31 cellular contexts compared by ENCODE assay signal in genomic region chr9:76082062-76082461, GRCh38.
"Had no signal": no experiment of that assay in that cellular context is flagged by ENCODE, and none has a peak within 500 bp of the region (broad histone marks: within the 10 kb centered on the region; RNA-seq: fewer than 3 reads in every experiment).

No MANE protein-coding gene starts in this region.

- H3K27me3 ChIP-seq: esophagus squamous epithelium, gastrocnemius medialis, heart right ventricle, left lung, neural progenitor cell, sigmoid colon, tibial nerve, upper lobe of right lung, uterus had no signal

- H3K36me3 ChIP-seq: gastrocnemius medialis, sigmoid colon, upper lobe of right lung, uterus had no signal

- H3K27ac ChIP-seq: esophagus squamous epithelium, gastrocnemius medialis, heart right ventricle, left lung, lower lobe of right lung, neural progenitor cell, psoas muscle, sigmoid colon, tibial nerve, upper lobe of right lung, uterus had no signal

- H2AFZ ChIP-seq: neural progenitor cell had no signal

- H3K9me3 ChIP-seq: esophagus squamous epithelium, mucosa of descending colon, sigmoid colon, thoracic aorta, uterus had no signal

- H3K4me2 ChIP-seq: neural progenitor cell had no signal

- H3K9me3 Mint-ChIP-seq: stimulated activated effector memory CD8-positive, alpha-beta T cell treated with anti-CD3 and anti-CD28 coated beads, Interleukin-12 subunit alpha, Interleukin-12 subunit beta, amount 100 ng/mL, for 72 hours had no signal

- H3K36me3 Mint-ChIP-seq: memory B cell; naive B cell; stimulated activated effector memory CD8-positive, alpha-beta T cell treated with anti-CD3 and anti-CD28 coated beads, Interleukin-12 subunit alpha, Interleukin-12 subunit beta, amount 100 ng/mL, for 72 hours had no signal

- H3K4me3 Mint-ChIP-seq: effector memory CD8-positive, alpha-beta T cell; memory B cell; naive B cell; nephron; neural progenitor cell; stimulated activated effector memory CD8-positive, alpha-beta T cell treated with anti-CD3 and anti-CD28 coated beads, Interleukin-12 subunit alpha, Interleukin-12 subunit beta, amount 100 ng/mL, for 72 hours had no signal

- H3K4me3 ChIP-seq: esophagus squamous epithelium, gastrocnemius medialis, heart right ventricle, left lung, lower lobe of right lung, mucosa of descending colon, neural progenitor cell, psoas muscle, sigmoid colon, thoracic aorta, tibial nerve, upper lobe of right lung, uterus had no signal

- H3K27ac Mint-ChIP-seq: effector memory CD8-positive, alpha-beta T cell; memory B cell; naive B cell; nephron; neural progenitor cell; stimulated activated effector memory CD8-positive, alpha-beta T cell treated with anti-CD3 and anti-CD28 coated beads, Interleukin-12 subunit alpha, Interleukin-12 subunit beta, amount 100 ng/mL, for 72 hours had no signal

- DNase-seq: cerebellar nuclear complex; cortex of kidney; effector memory CD8-positive, alpha-beta T cell; erythroblast; esophagus squamous epithelium; foreskin fibroblast; gastrocnemius medialis; glutamatergic neuron; heart right ventricle; hippocampal formation; left cardiac atrium; left lung; lower lobe of right lung; mucosa of descending colon; naive B cell; nucleus accumbens; posterior cingulate gyrus; psoas muscle; retina; sigmoid colon; stimulated activated CD4-positive, alpha-beta T cell treated with anti-CD3 and anti-CD28 coated beads, Interleukin-2, amount 100 ng/mL, for 24 hours; stimulated activated CD4-positive, alpha-beta T cell treated with anti-CD3 and anti-CD28 coated beads, Interleukin-4, amount 100 ng/mL, for 24 hours; stimulated activated naive CD4-positive, alpha-beta T cell treated with Interleukin-2 at 50 U/mL for 16 hours; upper lobe of right lung; uterus had no signal

- H3K4me1 ChIP-seq: esophagus squamous epithelium, lower lobe of right lung, neural progenitor cell, uterus had no signal

- H3K27me3 Mint-ChIP-seq: effector memory CD8-positive, alpha-beta T cell; memory B cell had no signal

- H3K9ac ChIP-seq: neural progenitor cell had no signal

- H3K4me1 Mint-ChIP-seq: memory B cell; naive B cell; nephron; neural progenitor cell; stimulated activated effector memory CD8-positive, alpha-beta T cell treated with anti-CD3 and anti-CD28 coated beads, Interleukin-12 subunit alpha, Interleukin-12 subunit beta, amount 100 ng/mL, for 72 hours had no signal
